In genomic region chr5:148739524-148739923, GRCh38 we compare ENCODE assay signal across 18 cellular contexts.
DNase-seq lines count a peak whose midpoint lies in the region; ATAC-seq and TF ChIP-seq lines count a peak whose summit lies in the region.
"Had no signal": no experiment of that assay in that cellular context is flagged by ENCODE, and none has a peak within 500 bp of the region (broad histone marks: within the 10 kb centered on the region; RNA-seq: fewer than 3 reads in every experiment).

No MANE protein-coding gene starts in this region.

- no peaks in the 10 kb centered on the region for H3K36me3 ChIP-seq in MG63
- H3K36me3 ChIP-seq: ascending aorta, esophagus muscularis mucosa had no signal

- no peaks in the 10 kb centered on the region for H3K4me1 Mint-ChIP-seq in activated T-helper 1 cell treated with anti-CD3 and anti-CD28 coated beads, Interleukin-12 subunit alpha, Interleukin-12 subunit beta, Interleukin-2, Interleukin-4 antibody, amounts not matched to agents 30 ng/mL and 10 ng/mL and 1 ng/mL, durations not matched to agents 14 hours and 24 hours and 36 hours (ENCODE audit: low read depth)

- peaks cover 16% of the 10 kb centered on the region for H3K27me3 Mint-ChIP-seq in activated T-helper 1 cell treated with anti-CD3 and anti-CD28 coated beads, Interleukin-12 subunit alpha, Interleukin-12 subunit beta, Interleukin-2, Interleukin-4 antibody, amounts not matched to agents 30 ng/mL and 10 ng/mL and 1 ng/mL, durations not matched to agents 14 hours and 24 hours and 36 hours (ENCODE audit: insufficient read depth)

- H3K9me3 ChIP-seq in MG63, result no peaks in the 10 kb centered on the region
- H3K9me3 ChIP-seq: ascending aorta, esophagus muscularis mucosa had no signal

- intact Hi-C loops in activated T-helper 1 cell treated with anti-CD3 and anti-CD28 coated beads, Interleukin-12 subunit alpha, Interleukin-12 subunit beta, Interleukin-2, Interleukin-4 antibody, amounts not matched to agents 30 ng/mL and 10 ng/mL and 1 ng/mL, durations not matched to agents 14 hours and 24 hours and 36 hours (cut with micrococcal nuclease), result no loop called here

- no peaks in the 10 kb centered on the region for H3K36me3 Mint-ChIP-seq in activated T-helper 1 cell treated with anti-CD3 and anti-CD28 coated beads, Interleukin-12 subunit alpha, Interleukin-12 subunit beta, Interleukin-2, Interleukin-4 antibody, amounts not matched to agents 30 ng/mL and 10 ng/mL and 1 ng/mL, durations not matched to agents 14 hours and 24 hours and 36 hours (ENCODE audit: low read depth)

- H3K4me3 ChIP-seq in MG63, result no peak overlapping the region
- H3K4me3 ChIP-seq: ascending aorta, esophagus muscularis mucosa had no signal

- H3K4me3 Mint-ChIP-seq in activated T-helper 1 cell treated with anti-CD3 and anti-CD28 coated beads, Interleukin-12 subunit alpha, Interleukin-12 subunit beta, Interleukin-2, Interleukin-4 antibody, amounts not matched to agents 30 ng/mL and 10 ng/mL and 1 ng/mL, durations not matched to agents 14 hours and 24 hours and 36 hours, result no peak overlapping the region
- H3K4me3 Mint-ChIP-seq: stimulated activated naive CD8-positive, alpha-beta T cell treated with anti-CD3 and anti-CD28 coated beads, Interleukin-15, Interleukin-2, amounts not matched to agents 100 ng/mL and 50 ng/mL, for 24 hours had no signal

- TF ChIP-seq CTCF in AG09319 (IDR thresholded peaks at IDR 0.05; ENCODE audit: low read depth, low read length), result no peak

- no peaks in the 10 kb centered on the region for H3K9me3 Mint-ChIP-seq in activated T-helper 1 cell treated with anti-CD3 and anti-CD28 coated beads, Interleukin-12 subunit alpha, Interleukin-12 subunit beta, Interleukin-2, Interleukin-4 antibody, amounts not matched to agents 30 ng/mL and 10 ng/mL and 1 ng/mL, durations not matched to agents 14 hours and 24 hours and 36 hours
- H3K9me3 Mint-ChIP-seq: stimulated activated naive CD8-positive, alpha-beta T cell treated with anti-CD3 and anti-CD28 coated beads, Interleukin-15, Interleukin-2, amounts not matched to agents 100 ng/mL and 50 ng/mL, for 24 hours had no signal

- no peak for ATAC-seq in HG03280 (IDR thresholded peaks at IDR 0.05; ENCODE audit: unreplicated experiment)

- DNase-seq in AG09319 (ENCODE audit: extremely low read depth, low read depth) (peak; percentile 22), MG63 (peak; percentile 80), dermis blood vessel endothelial cell (peak; percentile 15), myocyte (ENCODE audit: low read depth) (peak; percentile 27), NCI-H510A treated with DMSO at 0.1 percent for 48 hours (lab: John Stamatoyannopoulos, UW) (no peak), T-helper 1 cell (no peak)
- DNase-seq in activated T-helper 1 cell treated with anti-CD3 and anti-CD28 coated beads, Interleukin-12 subunit alpha, Interleukin-12 subunit beta, Interleukin-2, Interleukin-4 antibody, amounts not matched to agents 30 ng/mL and 10 ng/mL and 1 ng/mL, durations not matched to agents 14 hours and 24 hours and 36 hours (ENCODE audit: low spot score), result no peak
- DNase-seq: ACHN; activated CD4-positive, CD25-positive, alpha-beta regulatory T cell treated with anti-CD3 and anti-CD28 coated beads, Interleukin-2, amount 50 U/mL, for 72 hours; activated effector memory CD4-positive, alpha-beta T cell treated with anti-CD3 and anti-CD28 coated beads, Interleukin-2, amount 50 U/mL, for 16 hours; left cardiac atrium; NCI-H1436; posterior cingulate gyrus; T-helper 2 cell had no signal

- no peak overlapping the region for H3K27ac Mint-ChIP-seq in activated T-helper 1 cell treated with anti-CD3 and anti-CD28 coated beads, Interleukin-12 subunit alpha, Interleukin-12 subunit beta, Interleukin-2, Interleukin-4 antibody, amounts not matched to agents 30 ng/mL and 10 ng/mL and 1 ng/mL, durations not matched to agents 14 hours and 24 hours and 36 hours
- H3K27ac Mint-ChIP-seq: stimulated activated naive CD8-positive, alpha-beta T cell treated with anti-CD3 and anti-CD28 coated beads, Interleukin-15, Interleukin-2, amounts not matched to agents 100 ng/mL and 50 ng/mL, for 24 hours had no signal

- no peaks in the 10 kb centered on the region for H3K27me3 ChIP-seq in MG63
- H3K27me3 ChIP-seq: ascending aorta, esophagus muscularis mucosa had no signal

Comparison
In these comparisons a context has a peak if more than half of its experiments do, and no peak if none do; other contexts are left out.
1. DNase-seq: peak in AG09319 (single experiment), MG63 (single experiment), dermis blood vessel endothelial cell (single experiment) and myocyte (single experiment); none in NCI-H510A treated with DMSO at 0.1 percent for 48 hours (single experiment), activated T-helper 1 cell treated with anti-CD3 and anti-CD28 coated beads, Interleukin-12 subunit alpha, Interleukin-12 subunit beta, Interleukin-2, Interleukin-4 antibody, amounts not matched to agents 30 ng/mL and 10 ng/mL and 1 ng/mL, durations not matched to agents 14 hours and 24 hours and 36 hours (single experiment) and T-helper 1 cell (0 of 5).